ENCODE assay signal across 8 cellular contexts in genomic region chr4:6372649-6373525, GRCh38.
DNase-seq lines count a peak whose midpoint lies in the region; ATAC-seq and TF ChIP-seq lines count a peak whose summit lies in the region.

No MANE protein-coding gene starts in this region.

- no peak for TF ChIP-seq CTCF in GM10266 (IDR thresholded peaks at IDR 0.05; ENCODE audit: control insufficient read depth, insufficient read depth, low read depth, missing control alignments)
- no peak for TF ChIP-seq CTCF in left ventricle myocardium inferior (IDR thresholded peaks at IDR 0.05; ENCODE audit: borderline replicate concordance)

- peak; percentile 68 for ATAC-seq in HG03520 (IDR thresholded peaks at IDR 0.05; ENCODE audit: unreplicated experiment)
- ATAC-seq in HG03442 (IDR thresholded peaks at IDR 0.05; ENCODE audit: unreplicated experiment) = no peak

- H3K9me3 ChIP-seq in left ventricle myocardium inferior (replicated peaks) = no peaks in the 10 kb centered on the region

- intact Hi-C loops in left ventricle myocardium inferior (cut with micrococcal nuclease) = no loop called here

- H3K27ac ChIP-seq in left ventricle myocardium inferior (replicated peaks) = no peak overlapping the region

- H3K4me1 ChIP-seq in left ventricle myocardium inferior = no peaks in the 10 kb centered on the region

- no peak overlapping the region for H3K4me3 ChIP-seq in left ventricle myocardium inferior

- H3K36me3 ChIP-seq in left ventricle myocardium inferior = no peaks in the 10 kb centered on the region

- DNase-seq in AG20443 (ENCODE audit: low spot score) (peak; percentile 61), GM10266 (ENCODE audit: extremely low spot score) (peak; percentile 71), SW480 (ENCODE audit: low spot score) (peak; percentile 40), left ventricle myocardium inferior (peak; percentile 2), cerebellar cortex (ENCODE audit: low spot score) (no peak), NCI-H446 treated with DMSO at 0.1 percent for 48 hours (lab: John Stamatoyannopoulos, UW) (no peak)

- H3K27me3 ChIP-seq in left ventricle myocardium inferior (ENCODE audit: low read depth) = peaks cover 55% of the 10 kb centered on the region

Comparison
In these comparisons a context has a peak if more than half of its experiments do, and no peak if none do; other contexts are left out.
1. DNase-seq: peak in AG20443 (single experiment), GM10266 (single experiment), SW480 (single experiment) and left ventricle myocardium inferior (single experiment); none in cerebellar cortex (single experiment) and NCI-H446 treated with DMSO at 0.1 percent for 48 hours (single experiment).